ENCODE assay signal across 21 cellular contexts in genomic region chr20:19929749-19930148, GRCh38.
DNase-seq lines count a peak whose midpoint lies in the region; ATAC-seq, FAIRE-seq and TF ChIP-seq lines count a peak whose summit lies in the region.
"Had no signal": no experiment of that assay in that cellular context is flagged by ENCODE, and none has a peak within 500 bp of the region (broad histone marks: within the 10 kb centered on the region; RNA-seq: fewer than 3 reads in every experiment).

No MANE protein-coding gene starts in this region.

- no peak overlapping the region for H2BK15ac ChIP-seq in H1 (ENCODE audit: low read length)

- no peaks in the 10 kb centered on the region for H3K9me3 Mint-ChIP-seq in GM23338
- H3K9me3 Mint-ChIP-seq: activated naive CD4-positive, alpha-beta T cell treated with anti-CD3 and anti-CD28 coated beads, Interleukin-2, amount 50 U/mL, for 24 hours; natural killer cell had no signal

- peaks cover 3% of the 10 kb centered on the region; the same call in 1 of the 2 replicates for H3K9me2 ChIP-seq in GM23338 (ENCODE audit: insufficient read depth)

- H3F3A ChIP-seq in GM23338 (replicated peaks; ENCODE audit: low read depth): no peaks in the 10 kb centered on the region

- no peaks in the 10 kb centered on the region for H3K23me2 ChIP-seq in H1 (ENCODE audit: low read depth, low read length)

- H3K4ac ChIP-seq in H1 (replicated peaks; ENCODE audit: insufficient read length, low read depth, low read length): no peak overlapping the region

- H3K4me1 ChIP-seq in A673 (ENCODE audit: insufficient read depth, low read length, poor library complexity, severe bottlenecking): peaks cover 11% of the 10 kb centered on the region
- no peaks in the 10 kb centered on the region; the same call in 1 of the 2 replicates for H3K4me1 ChIP-seq in GM23338 (ENCODE audit: insufficient read depth)
- H3K4me1 ChIP-seq in H1 (replicated peaks in 1 of 4; ENCODE audit: control insufficient read depth in 3 of 4, insufficient read depth in 4 of 4, low read length in 3 of 4): peaks cover 0 to 5% (median 0%) of the 10 kb centered on the region in 4 experiments; a peak in 2 of 7 replicates

- H3K4me3 Mint-ChIP-seq in GM23338: no peak overlapping the region; the same call in 2 of the 3 replicates
- H3K4me3 Mint-ChIP-seq: activated naive CD4-positive, alpha-beta T cell treated with anti-CD3 and anti-CD28 coated beads, Interleukin-2, amount 50 U/mL, for 24 hours; CD8-positive, alpha-beta memory T cell; natural killer cell had no signal

- H2AFZ ChIP-seq in GM23338 (peak overlapping the region; percentile 78), H1 (ENCODE audit: low read length) (no peak overlapping the region)

- H2BK12ac ChIP-seq in H1 (ENCODE audit: low read depth, low read length): no peak overlapping the region

- no peak for ATAC-seq in GM23338
- ATAC-seq in GM18907 (IDR thresholded peaks at IDR 0.05; ENCODE audit: unreplicated experiment): no peak

- no peak overlapping the region for H4K91ac ChIP-seq in H1 (replicated peaks; ENCODE audit: insufficient read length, low read length)

- H3K4me1 Mint-ChIP-seq in GM23338: peaks cover 11% of the 10 kb centered on the region
- H3K4me1 Mint-ChIP-seq: activated naive CD4-positive, alpha-beta T cell treated with anti-CD3 and anti-CD28 coated beads, Interleukin-2, amount 50 U/mL, for 24 hours; CD8-positive, alpha-beta memory T cell had no signal

- POLR2A ChIA-PET in A673 (lab: Charles Lee; ENCODE audit: low non-redundant PET): no interaction called here
- POLR2A ChIA-PET in H1 (lab: Charles Lee; ENCODE audit: partially characterized antibody): no interaction called here

- no peak overlapping the region; the same call in 1 of the 2 replicates for H2BK5ac ChIP-seq in H1 (ENCODE audit: low read depth, low read length)

- no peak for TF ChIP-seq RAD21 in H1 (IDR thresholded peaks at IDR 0.05 in 1 of 2, conservative IDR thresholded peaks at IDR 0.05 in 1 of 2; ENCODE audit: low read depth in 2 of 2, low read length in 2 of 2)

- H3K9me3 ChIP-seq in A673 (ENCODE audit: low read depth, low read length, poor library complexity, severe bottlenecking) (no peaks in the 10 kb centered on the region), H1 (ENCODE audit: insufficient read depth in 2 of 2, low read depth in 1 of 2, low read length in 1 of 2) (no peaks in the 10 kb centered on the region)
- H3K9me3 ChIP-seq: MG63 had no signal

- H2BK20ac ChIP-seq in H1 (ENCODE audit: low read length): no peak overlapping the region

- H4K8ac ChIP-seq in H1 (ENCODE audit: extremely low read depth, insufficient read depth, low read length): no peak overlapping the region

- no peak overlapping the region; a peak in 1 of 7 replicates for H3K9ac ChIP-seq in H1 (replicated peaks in 1 of 4; ENCODE audit: extremely low read depth in 1 of 4, low read depth in 3 of 4, low read length in 3 of 4)

- BruUV-seq in A673 (replicated peaks; lab: Mats Ljungman, UMichigan): no TSS peak

- no peak overlapping the region for H2BK120ac ChIP-seq in H1 (replicated peaks; ENCODE audit: low read depth, low read length)

- intact Hi-C loops in A673 (cut with micrococcal nuclease; ENCODE audit: unreplicated experiment): no loop called here

- H3K4me3 ChIP-seq in A673 (ENCODE audit: low read depth, low read length, poor library complexity, severe bottlenecking) (no peak overlapping the region), GM23338 (no peak overlapping the region), H1 (ENCODE audit: extremely low read depth in 1 of 4, insufficient read depth in 2 of 4, low read depth in 3 of 4, low read length in 4 of 4) (no peak overlapping the region)
- H3K4me3 ChIP-seq: MG63, SK-N-MC had no signal

- no peak overlapping the region for H3K14ac ChIP-seq in H1 (ENCODE audit: insufficient read length)

- WGBS in H1 (ENCODE audit: extremely low coverage in 1 of 2, insufficient coverage in 1 of 2, insufficient read length in 1 of 2, insufficient replicate concordance in 2 of 2, low coverage in 1 of 2, low lambda C conversion rate in 2 of 2, missing lambda C conversion rate in 1 of 2), 2 experiments: 64% methylated on average over 2 of the region's 3 CpGs; no CpG with 5 or more reads in 1 of the 2 experiments

- 0 out of 2 replicates have a peak overlapping the region, but pooled peaks have one; percentile 70 for H2AK5ac ChIP-seq in H1 (ENCODE audit: low read depth, low read length)

- no peaks in the 10 kb centered on the region for H3K36me3 Mint-ChIP-seq in GM23338 (ENCODE audit: low read depth)
- H3K36me3 Mint-ChIP-seq: activated naive CD4-positive, alpha-beta T cell treated with anti-CD3 and anti-CD28 coated beads, Interleukin-2, amount 50 U/mL, for 24 hours; CD8-positive, alpha-beta memory T cell; natural killer cell had no signal

- H3K36me3 ChIP-seq in A673 (ENCODE audit: insufficient read depth, low read length, poor library complexity, severe bottlenecking) (no peaks in the 10 kb centered on the region), GM23338 (ENCODE audit: insufficient read depth) (no peaks in the 10 kb centered on the region), H1 (ENCODE audit: control insufficient read depth in 2 of 4, insufficient read depth in 4 of 4, low read length in 3 of 4) (no peaks in the 10 kb centered on the region)
- H3K36me3 ChIP-seq: MG63 had no signal

- H3K79me2 ChIP-seq in GM23338 (replicated peaks; ENCODE audit: insufficient read depth) (no peaks in the 10 kb centered on the region), H1 (ENCODE audit: control insufficient read depth in 1 of 2, insufficient read depth in 2 of 2, low read length in 2 of 2) (no peaks in the 10 kb centered on the region)

- DNase-seq in A673 (ENCODE audit: low spot score) (peak; percentile 43), GM23338 (ENCODE audit: low spot score) (no peak), H1 (ENCODE audit: low read depth in 1 of 2, low spot score in 2 of 2) (no peak), midbrain (lab: John Stamatoyannopoulos, UW) (peak; percentile 43), Kasumi-1 (lab: John Stamatoyannopoulos, UW) (no peak), ecto neural progenitor cell (ENCODE audit: low spot score) (no peak), cerebellum (ENCODE audit: low spot score) (no peak)
- DNase-seq: activated T-cell treated with anti-CD3 and anti-CD28 coated beads, Interleukin-2, amount 50 U/mL, for 48 hours; CD8-positive, alpha-beta memory T cell; mesendoderm; MG63; natural killer cell; NCI-H146; NCI-H2227 treated with DMSO at 0.1 percent for 48 hours; small intestine; stimulated activated CD4-positive, alpha-beta T cell treated with anti-CD3 and anti-CD28 coated beads, Interleukin-4, amount 100 ng/mL, for 1 hour; T1000 had no signal

- no peak overlapping the region for H3K18ac ChIP-seq in H1 (ENCODE audit: extremely low read depth, low read length)

- TF ChIP-seq CTCF in A673 (conservative IDR thresholded peaks at IDR 0.05; ENCODE audit: low read depth, low read length): no peak
- TF ChIP-seq CTCF in GM23338 (conservative IDR thresholded peaks at IDR 0.05; ENCODE audit: low read depth in 2 of 2): no peak
- no peak for TF ChIP-seq CTCF in H1 (IDR thresholded peaks at IDR 0.05; ENCODE audit: control extremely low read depth in 1 of 3, insufficient read depth in 1 of 3, low read depth in 1 of 3, low read length in 3 of 3)

- TF ChIP-seq EP300 in H1 (IDR thresholded peaks at IDR 0.05; ENCODE audit: borderline replicate concordance in 1 of 2, low read depth in 2 of 2, low read length in 2 of 2): no peak

- TF ChIP-seq POLR2A in H1 (IDR thresholded peaks at IDR 0.05; ENCODE audit: control extremely low read depth in 1 of 2, low read depth in 2 of 2, low read length in 2 of 2): no peak

- H3K27ac ChIP-seq in A673 (ENCODE audit: low read depth, low read length, poor library complexity, severe bottlenecking) (no peak overlapping the region), GM23338 (ENCODE audit: low read depth) (no peak overlapping the region), H1 (ENCODE audit: low read depth, low read length) (no peak overlapping the region)
- H3K27ac ChIP-seq: SK-N-MC had no signal

- no peak overlapping the region for H3K4me2 ChIP-seq in GM23338
- H3K4me2 ChIP-seq in H1 (ENCODE audit: insufficient read depth in 1 of 2, low read depth in 2 of 2, low read length in 2 of 2): no peak overlapping the region

- no peak for FAIRE-seq in H1 (lab: Jason Lieb, UNC)
- FAIRE-seq: GM12892, small intestine had no signal

- no peak overlapping the region for H3K56ac ChIP-seq in H1 (replicated peaks; ENCODE audit: insufficient read length, low read depth, low read length)

- H3K79me1 ChIP-seq in H1 (ENCODE audit: low read depth, low read length): no peaks in the 10 kb centered on the region

- H3K27me3 Mint-ChIP-seq in GM23338 (ENCODE audit: insufficient read depth, low read depth, poor library complexity): peaks cover 5% of the 10 kb centered on the region

- H3K23ac ChIP-seq in H1 (ENCODE audit: insufficient read length): no peak overlapping the region

- H4K5ac ChIP-seq in H1 (ENCODE audit: insufficient read length, low read depth, low read length): no peak overlapping the region

- no peaks in the 10 kb centered on the region for H4K20me1 ChIP-seq in GM23338 (replicated peaks; ENCODE audit: insufficient read depth)
- no peaks in the 10 kb centered on the region for H4K20me1 ChIP-seq in H1 (replicated peaks in 1 of 2; ENCODE audit: control insufficient read depth in 1 of 2, insufficient read depth in 2 of 2, low read length in 2 of 2)

- CTCF ChIA-PET in A673 (lab: Charles Lee) (no interaction called here), H1 (lab: Charles Lee; ENCODE audit: partially characterized antibody) (no interaction called here)

- no peak overlapping the region for H3K27ac Mint-ChIP-seq in GM23338
- H3K27ac Mint-ChIP-seq: activated naive CD4-positive, alpha-beta T cell treated with anti-CD3 and anti-CD28 coated beads, Interleukin-2, amount 50 U/mL, for 24 hours; CD8-positive, alpha-beta memory T cell; natural killer cell had no signal

- H3K27me3 ChIP-seq in A673 (replicated peaks; ENCODE audit: insufficient read depth, low read depth, low read length, poor library complexity) (no peaks in the 10 kb centered on the region), GM23338 (ENCODE audit: insufficient read depth) (no peaks in the 10 kb centered on the region), H1 (replicated peaks in 1 of 4; ENCODE audit: control insufficient read depth in 3 of 4, extremely low read depth in 1 of 4, insufficient read depth in 3 of 4, low read length in 3 of 4) (no peaks in the 10 kb centered on the region)
- H3K27me3 ChIP-seq: MG63 had no signal

TF ChIP-seq in GM23338, 12 proteins besides CTCF, POLR2A, EP300 and RAD21 (continues in another document):
- no peak for TF ChIP-seq EZH2 (IDR thresholded peaks at IDR 0.05; ENCODE audit: low read depth, unreplicated experiment)
- TF ChIP-seq ZNF331 (CRISPR knock-in tag; IDR thresholded peaks at IDR 0.05; ENCODE audit: low read depth): no peak
- no peak for TF ChIP-seq CREB1 (CRISPR knock-in tag; IDR thresholded peaks at IDR 0.05; ENCODE audit: low read depth)

TF ChIP-seq in H1, 55 proteins besides CTCF, POLR2A, EP300 and RAD21:
- TF ChIP-seq NRF1 (IDR thresholded peaks at IDR 0.05; ENCODE audit: low read depth, low read length) (no peak), CBX5 (IDR thresholded peaks at IDR 0.05; ENCODE audit: low read depth, low read length) (no peak), POLR2AphosphoS5 (IDR thresholded peaks at IDR 0.05; ENCODE audit: low read depth, low read length) (no peak)

Comparison
In these comparisons a context has a peak if more than half of its experiments do, and no peak if none do; other contexts are left out.
1. DNase-seq: peak in A673 (single experiment) and midbrain (single experiment); none in GM23338 (single experiment), H1 (0 of 2), Kasumi-1 (0 of 2), ecto neural progenitor cell (single experiment) and cerebellum (single experiment).